In genomic region chr20:25532971-25533391, GRCh38 we compare ENCODE assay signal across 1 cellular context.
TF ChIP-seq lines count a peak whose summit lies in the region.

No MANE protein-coding gene starts in this region.

TF ChIP-seq in IMR-90, 13 proteins besides CTCF, POLR2A, EP300 and RAD21:
- TF ChIP-seq CHD1 (IDR thresholded peaks at IDR 0.05; ENCODE audit: low read depth, low read length) (no peak), MAFK (IDR thresholded peaks at IDR 0.05; ENCODE audit: low read depth, low read length) (no peak), CEBPB (IDR thresholded peaks at IDR 0.05; ENCODE audit: low read depth, low read length) (no peak), NFE2L2 (IDR thresholded peaks at IDR 0.05; ENCODE audit: low read depth, low read length) (no peak), FOS (IDR thresholded peaks at IDR 0.05; ENCODE audit: low read depth, low read length) (no peak), ELK1 (IDR thresholded peaks at IDR 0.05; ENCODE audit: borderline replicate concordance, low read depth, low read length) (no peak), MAZ (IDR thresholded peaks at IDR 0.05; ENCODE audit: borderline replicate concordance, low read depth, low read length) (no peak), RFX5 (IDR thresholded peaks at IDR 0.05; ENCODE audit: low read depth, low read length) (no peak), BHLHE40 (IDR thresholded peaks at IDR 0.05; ENCODE audit: low read depth, low read length) (no peak), SMC3 (IDR thresholded peaks at IDR 0.05; ENCODE audit: low read depth, low read length) (no peak), USF2 (IDR thresholded peaks at IDR 0.05; ENCODE audit: low read depth, low read length) (no peak), RCOR1 (IDR thresholded peaks at IDR 0.05; ENCODE audit: insufficient replicate concordance, low read length) (no peak), MXI1 (IDR thresholded peaks at IDR 0.05; ENCODE audit: borderline replicate concordance, low read depth, low read length) (no peak)
